ENCODE assay signal across 9 cellular contexts in genomic region chr17:28335959-28336871, GRCh38. TPM values are rescaled to one million over a fixed set of nuclear protein-coding genes. Genes with fewer than 3 reads are reported as not detected.
A peak's percentile ranks its signal among the peaks of the same experiment; 100 is the strongest.
DNase-seq lines count a peak whose midpoint lies in the region; ATAC-seq, FAIRE-seq and TF ChIP-seq lines count a peak whose summit lies in the region.
"Had no signal": no experiment of that assay in that cellular context is flagged by ENCODE, and none has a peak within 500 bp of the region (broad histone marks: within the 10 kb centered on the region; RNA-seq: fewer than 3 reads in every experiment).

No MANE protein-coding gene starts in this region.

- peak overlapping the region; percentile 92 for H3K9ac ChIP-seq in adipocyte (ENCODE audit: low read length)

- H3K4me3 ChIP-seq in adipocyte (ENCODE audit: low read length): peak overlapping the region; percentile 98
- H3K4me3 ChIP-seq in left ventricle myocardium inferior: peak overlapping the region; percentile 90
- H3K4me3 ChIP-seq in pancreas: peak overlapping the region; percentile 63 to 94 (median 88)

- no peaks in the 10 kb centered on the region for H3K27me3 ChIP-seq in adipocyte (replicated peaks; ENCODE audit: control insufficient read depth, insufficient read depth, low read length)
- H3K27me3 ChIP-seq in left ventricle myocardium inferior (ENCODE audit: low read depth): no peaks in the 10 kb centered on the region
- no peaks in the 10 kb centered on the region for H3K27me3 ChIP-seq in pancreas

- 2% methylated on average over 29 of the region's 29 CpGs for WGBS in pancreas, 2 donors

- H3K27ac ChIP-seq in left ventricle myocardium inferior (replicated peaks) (peak overlapping the region; percentile 98), pancreas (peak overlapping the region; percentile 86 to 98 (median 97))

- DNase-seq in Ammon's horn (ENCODE audit: low spot score): peak; percentile 45
- DNase-seq in NCI-H69 (lab: John Stamatoyannopoulos, UW): peak; percentile 85
- DNase-seq in adipocyte (ENCODE audit: low read depth): peak; percentile 90
- peak; percentile 44 for DNase-seq in left ventricle myocardium inferior
- peak in 4 of 6 donors; percentile 75 to 82 (median 78) for DNase-seq in pancreas

- intact Hi-C loops in left ventricle myocardium inferior (cut with micrococcal nuclease) (no loop called here), pancreas (cut with DNase I) (no loop called here)

- ATAC-seq in GM21619 (IDR thresholded peaks at IDR 0.05; ENCODE audit: unreplicated experiment): peak; percentile 3
- peak; percentile 44 to 63 (median 52) for ATAC-seq in pancreas
- ATAC-seq in HG02610 (IDR thresholded peaks at IDR 0.05; ENCODE audit: unreplicated experiment): no peak
- ATAC-seq in HG02973 (IDR thresholded peaks at IDR 0.05; ENCODE audit: unreplicated experiment): no peak

- peaks cover 28% of the 10 kb centered on the region for H3K4me1 ChIP-seq in adipocyte (ENCODE audit: control insufficient read depth, insufficient read depth, low read length)
- peaks cover 78% of the 10 kb centered on the region for H3K4me1 ChIP-seq in left ventricle myocardium inferior
- peaks cover 12 to 45% (median 35%) of the 10 kb centered on the region in 3 donors for H3K4me1 ChIP-seq in pancreas

- H3K36me3 ChIP-seq in adipocyte (ENCODE audit: control insufficient read depth, insufficient read depth, low read length, severe bottlenecking) (peaks cover 25% of the 10 kb centered on the region), left ventricle myocardium inferior (peaks cover 32% of the 10 kb centered on the region), pancreas (peaks cover 3 to 18% (median 7%) of the 10 kb centered on the region in 3 donors)

- H3K9me3 ChIP-seq in adipocyte (ENCODE audit: control insufficient read depth, low read length): no peaks in the 10 kb centered on the region
- H3K9me3 ChIP-seq in left ventricle myocardium inferior (replicated peaks): no peaks in the 10 kb centered on the region
- no peaks in the 10 kb centered on the region for H3K9me3 ChIP-seq in pancreas

- no peak for TF ChIP-seq CTCF in left ventricle myocardium inferior (IDR thresholded peaks at IDR 0.05; ENCODE audit: borderline replicate concordance)
- no peak for TF ChIP-seq CTCF in pancreas (IDR thresholded peaks at IDR 0.05)

- no peak for FAIRE-seq in pancreas (lab: Jason Lieb, UNC)

RNA-seq across cellular contexts. Expression of gene TNFAIP1, which starts 0.7 kb away (rescaled TPM):
- total RNA-seq in left ventricle myocardium inferior (35.1 TPM), pancreas (10 to 100 TPM; 20.8 to 56.8 (median 31.8) TPM)
- polyA plus RNA-seq in pancreas: 10 to 100 TPM; 11.5 to 16.8 TPM

RNA-seq across cellular contexts. Expression of gene IFT20, which starts 0.9 kb away (rescaled TPM):
- total RNA-seq in left ventricle myocardium inferior: 14.3 TPM
- total RNA-seq in pancreas: 10 to 100 TPM; 42.3 to 52.4 (median 48.0) TPM
- polyA plus RNA-seq in pancreas: 10 to 100 TPM; 65.8 to 79.0 TPM

RNA-seq across cellular contexts. Expression of gene TMEM97, which starts 17.2 kb away (rescaled TPM):
- total RNA-seq in left ventricle myocardium inferior: 2.1 TPM
- 100 to 1,000 TPM in 4 of 6 donors, 10 to 100 TPM in 2; 73.9 to 129 (median 113) TPM for total RNA-seq in pancreas
- polyA plus RNA-seq in pancreas: 10 to 100 TPM; 13.1 to 17.2 TPM

RNA-seq across cellular contexts. Expression of gene POLDIP2, which starts 21.1 kb away (rescaled TPM):
- total RNA-seq in left ventricle myocardium inferior (154 TPM), pancreas (10 to 100 TPM; 40.7 to 51.2 (median 42.5) TPM)
- 10 to 100 TPM; 28.3 to 41.0 TPM for polyA plus RNA-seq in pancreas

RNA-seq across cellular contexts. Expression of gene SEBOX, which starts 28.8 kb away (rescaled TPM):
- total RNA-seq in left ventricle myocardium inferior: not detected
- not detected for total RNA-seq in pancreas
- polyA plus RNA-seq in pancreas: not detected
- total RNA-seq: subcutaneous adipose tissue had no signal

Comparison
In these comparisons a context has a peak if more than half of its experiments do, and no peak if none do; other contexts are left out.
1. ATAC-seq: peak in GM21619 (single experiment) and pancreas (4 of 4); none in HG02610 (single experiment) and HG02973 (single experiment).
2. RNA of gene TMEM97, which starts 17.2 kb away (total RNA-seq): 73.9 to 129 TPM in pancreas; 2.1 TPM in left ventricle myocardium inferior (single experiment); every median in the first group is over 10 times any median in the second.
3. Peak in every context shown above with its lines, with median percentiles within 50 percentile points of each other: DNase-seq and H3K4me3 ChIP-seq.